Comparison of ENCODE assay signal across 16 cellular contexts in the genomic region with DNA sequence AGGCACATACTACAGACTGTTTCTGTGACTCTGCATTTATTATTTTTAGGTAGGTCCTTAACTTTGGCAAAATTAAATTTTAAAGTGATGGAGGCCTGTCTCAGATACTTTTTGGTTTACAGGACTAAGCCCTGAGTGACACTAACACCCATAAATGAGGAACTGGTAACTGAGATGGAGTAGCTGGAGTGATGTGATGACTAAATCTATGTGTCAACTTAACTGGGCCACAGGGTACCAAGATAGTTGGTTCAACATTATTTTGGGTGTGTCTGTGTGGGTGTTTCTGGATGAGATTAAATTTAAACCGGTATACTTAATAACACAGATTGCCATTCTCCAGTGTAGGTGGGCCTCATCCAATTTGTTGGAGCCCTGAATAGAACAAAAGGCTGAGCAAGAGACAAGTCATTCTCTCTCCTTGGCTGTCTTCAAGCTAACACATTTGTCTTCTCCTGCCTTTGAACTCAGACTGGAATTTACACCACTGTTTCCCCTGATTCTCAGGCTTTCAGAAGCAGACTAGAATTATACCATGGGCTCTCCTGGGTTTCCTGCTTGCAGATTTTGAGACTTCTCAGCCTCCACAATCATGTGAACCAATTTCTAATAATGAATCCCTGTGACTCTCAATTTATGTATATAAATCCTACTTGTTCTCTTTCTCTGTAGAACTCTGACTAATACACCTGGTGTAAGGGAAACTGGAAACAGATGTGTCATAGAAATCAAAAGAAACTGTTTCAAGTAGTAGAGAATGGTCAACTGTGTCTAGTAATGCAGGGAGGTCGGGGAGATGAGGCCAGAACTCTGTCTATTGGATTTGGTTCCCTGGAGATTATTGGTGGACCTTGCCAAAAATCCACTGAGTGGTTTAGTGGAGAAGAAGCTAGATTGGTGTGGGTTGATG.
DNase-seq lines count a peak whose midpoint lies in the region; ATAC-seq, FAIRE-seq and TF ChIP-seq lines count a peak whose summit lies in the region.
"Had no signal": no experiment of that assay in that cellular context is flagged by ENCODE, and none has a peak within 500 bp of the region (broad histone marks: within the 10 kb centered on the region; RNA-seq: fewer than 3 reads in every experiment).

No MANE protein-coding gene starts in this region.

- H3K27ac ChIP-seq in GM12878 (ENCODE audit: control insufficient read depth, insufficient read depth) (no peak overlapping the region), osteoblast (ENCODE audit: low read depth, low read length) (peak overlapping the region; percentile 36)
- H3K27ac ChIP-seq: esophagus squamous epithelium, right lobe of liver had no signal

- H3K27me3 ChIP-seq in MG63 (no peaks in the 10 kb centered on the region), GM12878 (replicated peaks in 1 of 2; ENCODE audit: control insufficient read depth in 2 of 2, insufficient read depth in 2 of 2, low read length in 1 of 2) (no peaks in the 10 kb centered on the region), osteoblast (ENCODE audit: insufficient read depth, low read length) (no peaks in the 10 kb centered on the region)
- H3K27me3 ChIP-seq: dorsolateral prefrontal cortex, esophagus squamous epithelium, right lobe of liver had no signal

- POLR2A ChIA-PET in GM12878 (lab: Charles Lee): no interaction called here

- H3K4me2 ChIP-seq in GM12878 (ENCODE audit: control insufficient read depth, insufficient read depth) (no peak overlapping the region), osteoblast (ENCODE audit: insufficient read depth, low read length) (peak overlapping the region; percentile 20)

- RAD21 ChIA-PET in GM12878 (lab: Charles Lee; ENCODE audit: unreplicated experiment): no interaction called here

- SMC1A ChIA-PET in GM12878 (lab: Charles Lee; ENCODE audit: uncharacterized antibody, unreplicated experiment): interaction anchor here (0.7 kb wide), 1 partner anchor 124 kb away, joined by 3 read pairs; no protein-coding TSS in a partner anchor

- TF ChIP-seq POLR2A in GM12878 (IDR thresholded peaks at IDR 0.05; ENCODE audit: low read depth, low read length): no peak

- no peak for TF ChIP-seq CTCF in GM12878 (IDR thresholded peaks at IDR 0.05 in 2 of 3, conservative IDR thresholded peaks at IDR 0.05 in 1 of 3; ENCODE audit: control insufficient read depth in 2 of 3, extremely low read depth in 1 of 3, insufficient read depth in 1 of 3, low read depth in 3 of 3, low read length in 3 of 3)
- no peak for TF ChIP-seq CTCF in osteoblast (IDR thresholded peaks at IDR 0.05; ENCODE audit: extremely low read depth, low read depth, low read length)

- H3K36me3 ChIP-seq in MG63: no peaks in the 10 kb centered on the region
- H3K36me3 ChIP-seq in GM12878 (ENCODE audit: control insufficient read depth in 2 of 2, insufficient read depth in 2 of 2, low read length in 1 of 2): no peaks in the 10 kb centered on the region
- H3K36me3 ChIP-seq in osteoblast (ENCODE audit: insufficient read depth, low read length): no peaks in the 10 kb centered on the region
- H3K36me3 ChIP-seq: esophagus squamous epithelium, right lobe of liver had no signal

- no peak for FAIRE-seq in GM12878 (lab: Jason Lieb, UNC)

- WGBS in GM12878 (ENCODE audit: insufficient coverage, insufficient replicate concordance, low lambda C conversion rate, missing lambda C conversion rate): 2% methylated on average over 2 of the region's 2 CpGs

- no peaks in the 10 kb centered on the region for H4K20me1 ChIP-seq in GM12878 (ENCODE audit: control insufficient read depth, insufficient read depth)
- no peaks in the 10 kb centered on the region for H4K20me1 ChIP-seq in osteoblast (ENCODE audit: insufficient read depth, low read length)

- in situ Hi-C loops in GM12878 (cut with MboI): no loop called here

- no peak for TF ChIP-seq EP300 in GM12878 (IDR thresholded peaks at IDR 0.05; ENCODE audit: borderline replicate concordance in 1 of 2, control insufficient read depth in 1 of 2, low read depth in 2 of 2, low read length in 2 of 2)

- no TSS peak for BruUV-seq in GM12878 (replicated peaks; lab: Mats Ljungman, UMichigan)

- H3K4me3 ChIP-seq in MG63 (no peak overlapping the region), GM12878 (no peak overlapping the region), osteoblast (ENCODE audit: insufficient read depth, low read length) (no peak overlapping the region)
- H3K4me3 ChIP-seq: dorsolateral prefrontal cortex, esophagus squamous epithelium, right lobe of liver had no signal

- H3K4me1 ChIP-seq in GM12878 (ENCODE audit: control insufficient read depth, insufficient read depth, low read length) (no peaks in the 10 kb centered on the region), osteoblast (ENCODE audit: insufficient read depth, low read length) (peaks cover 6% of the 10 kb centered on the region)
- H3K4me1 ChIP-seq: esophagus squamous epithelium, right lobe of liver had no signal

- H3K9me3 ChIP-seq in MG63 (peaks cover 15% of the 10 kb centered on the region), GM12878 (replicated peaks; ENCODE audit: control insufficient read depth, insufficient read depth, low read length) (peaks cover 1% of the 10 kb centered on the region; the same call in 1 of the 3 replicates), osteoblast (ENCODE audit: low read depth, low read length) (no peaks in the 10 kb centered on the region)
- H3K9me3 ChIP-seq: right lobe of liver had no signal

- ATAC-seq in GM19351 (IDR thresholded peaks at IDR 0.05; ENCODE audit: unreplicated experiment): peak; percentile 86
- 0 out of 3 replicates have a peak, but pooled peaks have one; percentile 22 for ATAC-seq in GM12878
- no peak for ATAC-seq in HG03135 (IDR thresholded peaks at IDR 0.05; ENCODE audit: unreplicated experiment)
- ATAC-seq: right lobe of liver; SK-N-SH treated with all-trans-retinoic acid at 6 μM for 48 hours; stimulated activated naive CD8-positive, alpha-beta T cell treated with anti-CD3 and anti-CD28 coated beads, Interleukin-15, amount 100 ng/mL, for 72 hours had no signal

- DNase-seq in MG63 (peak; percentile 6), GM12878 (ENCODE audit: low read depth, low spot score) (no peak), osteoblast (ENCODE audit: insufficient read length, low spot score, missing footprints) (no peak)
- no peak for DNase-seq in activated effector memory CD4-positive, alpha-beta T cell treated with Interleukin-2 at 50 U/mL for 16 hours
- DNase-seq in activated naive CD4-positive, alpha-beta T cell (lab: John Stamatoyannopoulos, UW): no peak
- DNase-seq: activated CD4-positive, alpha-beta T cell treated with anti-CD3 and anti-CD28 coated beads for 1 hour; dorsolateral prefrontal cortex; esophagus squamous epithelium; NCI-H2029; NCI-H510A treated with DMSO at 0.1 percent for 48 hours; right lobe of liver; stimulated activated naive CD8-positive, alpha-beta T cell treated with anti-CD3 and anti-CD28 coated beads, Interleukin-15, amount 100 ng/mL, for 72 hours; T1000 had no signal

- H3K79me2 ChIP-seq in GM12878 (ENCODE audit: control insufficient read depth, insufficient read depth, low read length) (no peaks in the 10 kb centered on the region), osteoblast (ENCODE audit: insufficient read depth, low read length) (no peaks in the 10 kb centered on the region)

- no peak overlapping the region for H3K9ac ChIP-seq in GM12878 (ENCODE audit: control insufficient read depth, insufficient read depth, low read length)

- intact Hi-C loops in GM12878 (cut with micrococcal nuclease; ENCODE audit: unreplicated experiment): no loop called here

- H2AFZ ChIP-seq in GM12878 (ENCODE audit: control insufficient read depth, low read depth, low read length) (no peak overlapping the region), osteoblast (ENCODE audit: low read length) (no peak overlapping the region)

- CTCF ChIA-PET in GM12878 (lab: Yijun Ruan, JAX): interaction anchor here (1.0 kb wide), 1 partner anchor 42 kb away, joined by 4 read pairs; no protein-coding TSS in a partner anchor

- no peak for TF ChIP-seq RAD21 in GM12878 (IDR thresholded peaks at IDR 0.05; ENCODE audit: insufficient read depth, low read depth, low read length)

TF ChIP-seq in GM12878, 131 proteins besides CTCF, POLR2A, EP300 and RAD21:
- no peak for TF ChIP-seq PAX5 (IDR thresholded peaks at IDR 0.05; ENCODE audit: borderline replicate concordance, low read depth, low read length)
- no peak for TF ChIP-seq CREM (IDR thresholded peaks at IDR 0.05; ENCODE audit: low read depth)
- TF ChIP-seq ZNF207 (IDR thresholded peaks at IDR 0.05; ENCODE audit: borderline replicate concordance): no peak
- peak; percentile 40; the same call in 1 of the 2 replicates for TF ChIP-seq SPI1 (IDR thresholded peaks at IDR 0.05; ENCODE audit: borderline replicate concordance, insufficient read depth, low read depth, low read length)
- TF ChIP-seq, protein P1, sequence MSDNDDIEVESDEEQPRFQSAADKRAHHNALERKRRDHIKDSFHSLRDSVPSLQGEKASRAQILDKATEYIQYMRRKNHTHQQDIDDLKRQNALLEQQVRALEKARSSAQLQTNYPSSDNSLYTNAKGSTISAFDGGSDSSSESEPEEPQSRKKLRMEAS (IDR thresholded peaks at IDR 0.05; ENCODE audit: low read depth, low read length): no peak
